ENCODE assay signal across 1 cellular context in the genomic region with DNA sequence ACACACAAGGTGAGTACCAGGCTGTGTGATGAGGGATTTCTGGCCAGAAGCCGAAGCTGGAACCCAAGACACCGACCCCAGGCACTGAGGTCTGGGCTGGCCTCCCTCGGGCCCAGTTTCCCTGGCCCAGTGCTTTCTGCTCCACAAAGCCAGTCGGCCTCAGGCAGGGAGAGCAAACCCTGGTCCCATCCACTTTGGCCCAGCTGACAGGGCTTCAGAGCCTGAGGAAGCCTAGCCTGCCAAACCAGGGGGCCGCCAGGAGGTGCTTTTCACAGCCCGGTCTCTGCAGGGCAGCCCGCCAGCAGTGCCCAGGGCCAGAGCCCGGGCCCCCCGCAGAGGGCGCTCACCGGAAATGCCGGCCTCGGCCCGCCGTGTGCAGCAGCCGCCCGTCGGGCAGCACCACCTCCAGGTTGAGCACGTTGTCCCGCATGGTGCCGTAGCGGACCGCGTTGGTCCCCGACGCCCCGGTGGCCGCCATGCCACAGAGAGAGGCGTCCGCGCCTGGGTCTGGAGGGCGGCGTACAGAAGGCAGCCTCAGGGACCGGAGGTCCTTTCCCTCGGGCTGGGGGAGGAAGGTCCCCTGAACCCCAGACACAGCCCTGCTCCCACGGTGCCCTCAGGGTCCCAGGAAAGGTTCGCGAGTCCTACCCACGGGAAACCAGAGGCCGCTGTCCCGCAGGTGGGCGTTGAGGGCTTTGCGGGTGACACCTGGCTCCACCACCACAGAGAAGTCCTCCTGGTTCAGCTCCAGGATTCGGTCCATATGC.
TF ChIP-seq lines count a peak whose summit lies in the region.

No MANE protein-coding gene starts in this region.

TF ChIP-seq in HepG2, 621 proteins besides CTCF, POLR2A, EP300 and RAD21:
- TF ChIP-seq, protein P1, sequence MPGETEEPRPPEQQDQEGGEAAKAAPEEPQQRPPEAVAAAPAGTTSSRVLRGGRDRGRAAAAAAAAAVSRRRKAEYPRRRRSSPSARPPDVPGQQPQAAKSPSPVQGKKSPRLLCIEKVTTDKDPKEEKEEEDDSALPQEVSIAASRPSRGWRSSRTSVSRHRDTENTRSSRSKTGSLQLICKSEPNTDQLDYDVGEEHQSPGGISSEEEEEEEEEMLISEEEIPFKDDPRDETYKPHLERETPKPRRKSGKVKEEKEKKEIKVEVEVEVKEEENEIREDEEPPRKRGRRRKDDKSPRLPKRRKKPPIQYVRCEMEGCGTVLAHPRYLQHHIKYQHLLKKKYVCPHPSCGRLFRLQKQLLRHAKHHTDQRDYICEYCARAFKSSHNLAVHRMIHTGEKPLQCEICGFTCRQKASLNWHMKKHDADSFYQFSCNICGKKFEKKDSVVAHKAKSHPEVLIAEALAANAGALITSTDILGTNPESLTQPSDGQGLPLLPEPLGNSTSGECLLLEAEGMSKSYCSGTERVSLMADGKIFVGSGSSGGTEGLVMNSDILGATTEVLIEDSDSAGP (CRISPR knock-in tag; IDR thresholded peaks at IDR 0.05; ENCODE audit: borderline replicate concordance): peak; percentile 7; the same call in 1 of the 2 replicates
- no peak for TF ChIP-seq ZBTB46 (CRISPR knock-in tag; IDR thresholded peaks at IDR 0.05; ENCODE audit: borderline replicate concordance)
- TF ChIP-seq AGO2 (optimal IDR thresholded peaks at IDR 0.05; ENCODE audit: low read depth, low read length): peak; percentile 51
- 0 out of 2 replicates have a peak, but pooled peaks have one; percentile 21 for TF ChIP-seq HNRNPL (IDR thresholded peaks at IDR 0.05; ENCODE audit: low read depth, low read length)
- TF ChIP-seq POLR2AphosphoS2 (IDR thresholded peaks at IDR 0.05; ENCODE audit: low read depth, low read length): peak; percentile 61; the same call in 1 of the 2 replicates
- TF ChIP-seq NCOA5 (CRISPR knock-in tag; IDR thresholded peaks at IDR 0.05): no peak
- TF ChIP-seq MZF1 (CRISPR knock-in tag; IDR thresholded peaks at IDR 0.05; ENCODE audit: borderline replicate concordance): no peak
- TF ChIP-seq ZNF580 (CRISPR knock-in tag; IDR thresholded peaks at IDR 0.05; ENCODE audit: borderline replicate concordance, low read depth): no peak
- peak; percentile 25 for TF ChIP-seq RBM22 (optimal IDR thresholded peaks at IDR 0.05; ENCODE audit: low read length)
- TF ChIP-seq EEA1 (CRISPR knock-in tag; IDR thresholded peaks at IDR 0.05; ENCODE audit: borderline replicate concordance): no peak
- TF ChIP-seq KDM2A (CRISPR knock-in tag; IDR thresholded peaks at IDR 0.05; ENCODE audit: borderline replicate concordance, low read depth): peak; percentile 45
- no peak for TF ChIP-seq NR2F1 (CRISPR knock-in tag; IDR thresholded peaks at IDR 0.05)
- TF ChIP-seq, protein P2, sequence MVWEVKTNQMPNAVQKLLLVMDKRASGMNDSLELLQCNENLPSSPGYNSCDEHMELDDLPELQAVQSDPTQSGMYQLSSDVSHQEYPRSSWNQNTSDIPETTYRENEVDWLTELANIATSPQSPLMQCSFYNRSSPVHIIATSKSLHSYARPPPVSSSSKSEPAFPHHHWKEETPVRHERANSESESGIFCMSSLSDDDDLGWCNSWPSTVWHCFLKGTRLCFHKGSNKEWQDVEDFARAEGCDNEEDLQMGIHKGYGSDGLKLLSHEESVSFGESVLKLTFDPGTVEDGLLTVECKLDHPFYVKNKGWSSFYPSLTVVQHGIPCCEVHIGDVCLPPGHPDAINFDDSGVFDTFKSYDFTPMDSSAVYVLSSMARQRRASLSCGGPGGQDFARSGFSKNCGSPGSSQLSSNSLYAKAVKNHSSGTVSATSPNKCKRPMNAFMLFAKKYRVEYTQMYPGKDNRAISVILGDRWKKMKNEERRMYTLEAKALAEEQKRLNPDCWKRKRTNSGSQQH (CRISPR knock-in tag; IDR thresholded peaks at IDR 0.05; ENCODE audit: low read depth): no peak
- no peak for TF ChIP-seq MEF2D (CRISPR knock-in tag; IDR thresholded peaks at IDR 0.05)
- TF ChIP-seq ZNF503 (CRISPR knock-in tag; IDR thresholded peaks at IDR 0.05): no peak
- TF ChIP-seq NR2C2 (CRISPR knock-in tag; IDR thresholded peaks at IDR 0.05; ENCODE audit: borderline replicate concordance): no peak
- TF ChIP-seq ZNF296 (CRISPR knock-in tag; conservative IDR thresholded peaks at IDR 0.05): no peak
- no peak for TF ChIP-seq FOXC1 (CRISPR knock-in tag; IDR thresholded peaks at IDR 0.05; ENCODE audit: borderline replicate concordance)
- TF ChIP-seq ZBTB33 (CRISPR knock-in tag; IDR thresholded peaks at IDR 0.05): peak; percentile 75; the same call in 1 of the 2 replicates
- TF ChIP-seq, protein P3, sequence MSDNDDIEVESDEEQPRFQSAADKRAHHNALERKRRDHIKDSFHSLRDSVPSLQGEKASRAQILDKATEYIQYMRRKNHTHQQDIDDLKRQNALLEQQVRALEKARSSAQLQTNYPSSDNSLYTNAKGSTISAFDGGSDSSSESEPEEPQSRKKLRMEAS (IDR thresholded peaks at IDR 0.05): no peak
